In genomic region chr11:13336246-13336873, GRCh38 we compare ENCODE assay signal across 17 cellular contexts. TPM values are rescaled to one million over a fixed set of nuclear protein-coding genes. Genes with fewer than 3 reads are reported as not detected.
DNase-seq lines count a peak whose midpoint lies in the region; ATAC-seq and TF ChIP-seq lines count a peak whose summit lies in the region.
"Had no signal": no experiment of that assay in that cellular context is flagged by ENCODE, and none has a peak within 500 bp of the region (broad histone marks: within the 10 kb centered on the region; RNA-seq: fewer than 3 reads in every experiment).

No MANE protein-coding gene starts in this region.

- H3K36me3 Mint-ChIP-seq in HFFc6 (ENCODE audit: low read depth) (no peaks in the 10 kb centered on the region), WTC11 (no peaks in the 10 kb centered on the region)

- POLR2A ChIA-PET in WTC11 (lab: Charles Lee): no interaction called here

- H3K36me3 ChIP-seq in fibroblast of lung (ENCODE audit: control insufficient read depth, insufficient read depth, low read length): no peaks in the 10 kb centered on the region
- H3K36me3 ChIP-seq: pancreas had no signal

- ATAC-seq in WTC11: no peak
- ATAC-seq: activated naive CD8-positive, alpha-beta T cell treated with anti-CD3 and anti-CD28 coated beads, Interleukin-2, amount 50 U/mL, for 24 hours; pancreas had no signal

- TF ChIP-seq CTCF in HFFc6 (IDR thresholded peaks at IDR 0.05) (no peak), fibroblast of lung (conservative IDR thresholded peaks at IDR 0.05 in 1 of 2, IDR thresholded peaks at IDR 0.05 in 1 of 2; ENCODE audit: low read depth in 1 of 2, low read length in 2 of 2) (no peak), retinal pigment epithelial cell (conservative IDR thresholded peaks at IDR 0.05; ENCODE audit: low read depth, low read length) (peak; percentile 0), WTC11 (IDR thresholded peaks at IDR 0.05) (no peak)

- no peak overlapping the region for H2AFZ ChIP-seq in fibroblast of lung (ENCODE audit: low read length)

- no peaks in the 10 kb centered on the region for H3K79me2 ChIP-seq in fibroblast of lung (ENCODE audit: control insufficient read depth, insufficient read depth, low read length)

- peak overlapping the region; percentile 17 for H3K4me2 ChIP-seq in fibroblast of lung (ENCODE audit: extremely low read depth, insufficient read depth, low read length)

- H3K4me3 Mint-ChIP-seq in HFFc6 (peak overlapping the region; percentile 44), WTC11 (no peak overlapping the region)
- H3K4me3 Mint-ChIP-seq: activated naive CD8-positive, alpha-beta T cell treated with anti-CD3 and anti-CD28 coated beads, Interleukin-2, amount 50 U/mL, for 24 hours had no signal

- H3K4me1 Mint-ChIP-seq in HFFc6 (ENCODE audit: low read depth) (peaks cover 94% of the 10 kb centered on the region), WTC11 (no peaks in the 10 kb centered on the region)

- peaks cover 27% of the 10 kb centered on the region for H3K4me1 ChIP-seq in fibroblast of lung (ENCODE audit: control insufficient read depth, extremely low read depth, insufficient read depth, low read length)

- H3K9ac ChIP-seq in fibroblast of lung (ENCODE audit: insufficient read depth, low read length): no peak overlapping the region

- H3K9me3 Mint-ChIP-seq in HFFc6 (no peaks in the 10 kb centered on the region), WTC11 (peaks cover 2% of the 10 kb centered on the region; the same call in 1 of the 2 replicates)
- H3K9me3 Mint-ChIP-seq: activated naive CD8-positive, alpha-beta T cell treated with anti-CD3 and anti-CD28 coated beads, Interleukin-2, amount 50 U/mL, for 24 hours had no signal

- H3K27ac ChIP-seq in fibroblast of lung (ENCODE audit: insufficient read depth, low read length) (peak overlapping the region; percentile 17), caudate nucleus (ENCODE audit: low read depth, low read length) (no peak overlapping the region)
- H3K27ac ChIP-seq: pancreas had no signal

- H3K27ac Mint-ChIP-seq in HFFc6: peak overlapping the region; percentile 71
- H3K27ac Mint-ChIP-seq in WTC11: no peak overlapping the region
- H3K27ac Mint-ChIP-seq: activated naive CD8-positive, alpha-beta T cell treated with anti-CD3 and anti-CD28 coated beads, Interleukin-2, amount 50 U/mL, for 24 hours had no signal

- peak; percentile 18 for DNase-seq in HFFc6
- peak; percentile 43 for DNase-seq in NCI-H69 (lab: John Stamatoyannopoulos, UW)
- peak; percentile 29 to 60 for DNase-seq in fibroblast of lung (ENCODE audit: low read depth in 2 of 2)
- no peak for DNase-seq in retinal pigment epithelial cell (ENCODE audit: low read depth)
- no peak for DNase-seq in caudate nucleus (lab: John Stamatoyannopoulos, UW)
- DNase-seq in WTC11 (ENCODE audit: low spot score): no peak
- DNase-seq in HCEC 1CT: no peak
- DNase-seq in pons (ENCODE audit: low spot score): no peak
- DNase-seq: activated CD4-positive, alpha-beta T cell treated with anti-CD3 and anti-CD28 coated beads for 48 hours; activated naive CD8-positive, alpha-beta T cell treated with anti-CD3 and anti-CD28 coated beads, Interleukin-2, amount 50 U/mL, for 24 hours; activated T-cell treated with anti-CD3 and anti-CD28 coated beads, Interleukin-2, amount 50 U/mL, for 1 hour; cerebellar nuclear complex; KBM-7; NCI-H1694 treated with DMSO at 0.1 percent for 48 hours; NCI-H82; pancreas; T1000 had no signal

- no peak overlapping the region for H3K4me3 ChIP-seq in fibroblast of lung (replicated peaks in 1 of 4; ENCODE audit: control extremely low read depth in 1 of 4, insufficient read depth in 1 of 4, low read depth in 3 of 4, low read length in 4 of 4)
- no peak overlapping the region for H3K4me3 ChIP-seq in retinal pigment epithelial cell (ENCODE audit: low read length)
- H3K4me3 ChIP-seq: pancreas had no signal

- H3K27me3 ChIP-seq in fibroblast of lung (ENCODE audit: control insufficient read depth, insufficient read depth, low read length): no peaks in the 10 kb centered on the region
- H3K27me3 ChIP-seq: pancreas had no signal

- CTCF ChIA-PET in WTC11 (lab: Charles Lee): interaction anchor here (0.9 to 3.3 kb wide), 6 partner anchors 9 to 130 kb away, joined by 3 to 38 read pairs (median 17); no protein-coding TSS in a partner anchor

- H3K9me3 ChIP-seq in fibroblast of lung (ENCODE audit: control insufficient read depth, insufficient read depth, low read depth, low read length): no peaks in the 10 kb centered on the region
- H3K9me3 ChIP-seq: pancreas had no signal

- H3K27me3 Mint-ChIP-seq in HFFc6 (ENCODE audit: insufficient read depth): peaks cover 2% of the 10 kb centered on the region
- no peaks in the 10 kb centered on the region for H3K27me3 Mint-ChIP-seq in WTC11 (ENCODE audit: low read depth)
- H3K27me3 Mint-ChIP-seq: activated naive CD8-positive, alpha-beta T cell treated with anti-CD3 and anti-CD28 coated beads, Interleukin-2, amount 50 U/mL, for 24 hours had no signal

- H4K20me1 ChIP-seq in fibroblast of lung (ENCODE audit: control insufficient read depth, extremely low read depth, insufficient read depth, low read length): no peaks in the 10 kb centered on the region

TF ChIP-seq in WTC11, 78 proteins besides CTCF, POLR2A, EP300 and RAD21 (continues in another document):
- no peak for TF ChIP-seq FOXP1 (CRISPR knock-in tag; IDR thresholded peaks at IDR 0.05; ENCODE audit: borderline replicate concordance)
- TF ChIP-seq JAZF1 (CRISPR knock-in tag; IDR thresholded peaks at IDR 0.05): no peak
- TF ChIP-seq FOXP4 (CRISPR knock-in tag; IDR thresholded peaks at IDR 0.05): no peak
- TF ChIP-seq PRRX2 (CRISPR knock-in tag; IDR thresholded peaks at IDR 0.05): no peak
- no peak for TF ChIP-seq ZNF532 (CRISPR knock-in tag; IDR thresholded peaks at IDR 0.05; ENCODE audit: borderline replicate concordance)

RNA-seq across cellular contexts. Expression of gene BMAL1, which starts 58.8 kb away (rescaled TPM):
- 10 to 100 TPM in 1 of 6 experiments, 1 to 10 TPM in 5; 6.9 to 10.4 (median 7.5) TPM for total RNA-seq in HFFc6 (2021; fragmentation: NEBNext Ultra II Directional; extraction: Animal tissue kit (Norgen Biotek cat#: 25700))
- total RNA-seq in fibroblast of lung (11.2 and 13.1 TPM in 2 replicates), WTC11 (2021) (5.1 to 8.3 TPM (median 8.1 TPM) in 3 replicates)
- 10.7 and 12.9 TPM in 2 replicates for polyA plus RNA-seq in fibroblast of lung
- 6.3 and 8.2 TPM in 2 replicates for polyA plus RNA-seq in fibroblast of lung (2012)
- polyA minus RNA-seq in fibroblast of lung (ENCODE audit: low replicate concordance): 3.6 and 11.7 TPM in 2 replicates

Comparison
In these comparisons a context has a peak if more than half of its experiments do, and no peak if none do; other contexts are left out.
1. DNase-seq: peak in HFFc6 (single experiment), NCI-H69 (single experiment) and fibroblast of lung (2 of 2); none in retinal pigment epithelial cell (single experiment), caudate nucleus (0 of 61), WTC11 (single experiment), HCEC 1CT (single experiment) and pons (single experiment).